Comparison of ENCODE assay signal across 15 cellular contexts in the genomic region with DNA sequence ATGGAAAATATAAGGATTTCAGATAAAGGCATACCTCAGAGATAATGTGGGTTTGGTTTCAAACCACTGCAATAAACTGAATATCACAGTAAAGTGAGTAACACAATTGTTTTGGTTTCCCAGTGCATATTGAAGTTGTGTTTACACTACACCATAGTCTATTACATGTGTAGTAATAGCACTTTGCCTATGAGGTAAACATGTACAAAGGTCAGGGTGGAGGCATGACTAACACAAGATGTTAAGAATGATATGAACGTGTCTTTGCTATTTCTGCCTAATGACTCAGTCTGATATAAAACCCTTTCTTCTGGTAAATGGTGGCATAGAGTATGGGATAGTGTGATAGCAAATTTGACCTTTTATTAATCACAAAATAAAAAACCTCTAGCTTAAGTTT.
A peak's percentile ranks its signal among the peaks of the same experiment; 100 is the strongest.
DNase-seq lines count a peak whose midpoint lies in the region; ATAC-seq, FAIRE-seq and TF ChIP-seq lines count a peak whose summit lies in the region.
"Had no signal": no experiment of that assay in that cellular context is flagged by ENCODE, and none has a peak within 500 bp of the region (broad histone marks: within the 10 kb centered on the region; RNA-seq: fewer than 3 reads in every experiment).

No MANE protein-coding gene starts in this region.

- no peak overlapping the region for H3K27ac Mint-ChIP-seq in astrocyte (ENCODE audit: unreplicated experiment)
- H3K27ac Mint-ChIP-seq: activated CD8-positive, alpha-beta memory T cell treated with anti-CD3 and anti-CD28 coated beads, Interleukin-2, amount 10 ng/mL, durations not matched to agents 7 days and 5 days had no signal

- no peak for ATAC-seq in GM21717 (IDR thresholded peaks at IDR 0.05; ENCODE audit: unreplicated experiment)
- ATAC-seq: activated CD8-positive, alpha-beta memory T cell treated with anti-CD3 and anti-CD28 coated beads, Interleukin-2, amount 10 ng/mL, durations not matched to agents 7 days and 5 days; left ventricle myocardium superior had no signal

- H3K27me3 Mint-ChIP-seq in astrocyte (ENCODE audit: low read depth, unreplicated experiment): no peaks in the 10 kb centered on the region
- H3K27me3 Mint-ChIP-seq: activated CD8-positive, alpha-beta memory T cell treated with anti-CD3 and anti-CD28 coated beads, Interleukin-2, amount 10 ng/mL, durations not matched to agents 7 days and 5 days had no signal

- H3K27me3 ChIP-seq in astrocyte (ENCODE audit: insufficient read depth, low read length): no peaks in the 10 kb centered on the region
- H3K27me3 ChIP-seq: esophagus muscularis mucosa had no signal

- no peak overlapping the region for H2AFZ ChIP-seq in astrocyte (ENCODE audit: low read depth, low read length)

- H3K4me1 Mint-ChIP-seq in astrocyte (ENCODE audit: low read depth, unreplicated experiment): peaks cover 4% of the 10 kb centered on the region
- H3K4me1 Mint-ChIP-seq: activated CD8-positive, alpha-beta memory T cell treated with anti-CD3 and anti-CD28 coated beads, Interleukin-2, amount 10 ng/mL, durations not matched to agents 7 days and 5 days; CD14-positive monocyte had no signal

- FAIRE-seq in astrocyte (lab: Jason Lieb, UNC): peak; percentile 91
- no peak for FAIRE-seq in GM19239 (lab: Jason Lieb, UNC)

- H3K27ac ChIP-seq in astrocyte (ENCODE audit: low read depth, low read length): peak overlapping the region; percentile 1
- H3K27ac ChIP-seq: esophagus muscularis mucosa had no signal

- peaks cover 4% of the 10 kb centered on the region for H3K9me3 Mint-ChIP-seq in astrocyte (ENCODE audit: unreplicated experiment)

- no peaks in the 10 kb centered on the region for H3K79me2 ChIP-seq in astrocyte (ENCODE audit: insufficient read depth, low read length)

- H3K4me2 ChIP-seq in astrocyte (ENCODE audit: low read length): peak overlapping the region; percentile 13

- no peaks in the 10 kb centered on the region for H4K20me1 ChIP-seq in astrocyte (ENCODE audit: insufficient read depth, low read length)

- no peak overlapping the region for H3K4me3 Mint-ChIP-seq in astrocyte (ENCODE audit: unreplicated experiment)
- H3K4me3 Mint-ChIP-seq: activated CD8-positive, alpha-beta memory T cell treated with anti-CD3 and anti-CD28 coated beads, Interleukin-2, amount 10 ng/mL, durations not matched to agents 7 days and 5 days; CD14-positive monocyte had no signal

- TF ChIP-seq CTCF in astrocyte (IDR thresholded peaks at IDR 0.05; ENCODE audit: insufficient read depth, low read depth, low read length): no peak

- H3K36me3 Mint-ChIP-seq in astrocyte (ENCODE audit: low read depth, unreplicated experiment): no peaks in the 10 kb centered on the region
- H3K36me3 Mint-ChIP-seq: activated CD8-positive, alpha-beta memory T cell treated with anti-CD3 and anti-CD28 coated beads, Interleukin-2, amount 10 ng/mL, durations not matched to agents 7 days and 5 days; CD14-positive monocyte had no signal

- no peak overlapping the region for H3K9ac ChIP-seq in astrocyte (ENCODE audit: low read length)

- H3K4me1 ChIP-seq in astrocyte (ENCODE audit: insufficient read depth, low read length): peaks cover 14% of the 10 kb centered on the region
- H3K4me1 ChIP-seq: esophagus muscularis mucosa had no signal

- H3K36me3 ChIP-seq in astrocyte (ENCODE audit: insufficient read depth, low read length): no peaks in the 10 kb centered on the region
- H3K36me3 ChIP-seq: esophagus muscularis mucosa had no signal

- peaks cover 3% of the 10 kb centered on the region for H3K9me3 ChIP-seq in astrocyte (ENCODE audit: insufficient read depth, low read depth, low read length)
- H3K9me3 ChIP-seq: esophagus muscularis mucosa had no signal

- DNase-seq in AG08396 (ENCODE audit: low spot score): peak; percentile 65
- DNase-seq in HS-27A (ENCODE audit: low read depth): peak; percentile 73
- DNase-seq in astrocyte (ENCODE audit: low read depth): peak; percentile 81
- peak; percentile 94 for DNase-seq in iris pigment epithelial cell (ENCODE audit: low read depth)
- DNase-seq in GOT3 (lab: John Stamatoyannopoulos, UW): no peak
- no peak for DNase-seq in GM19239 (ENCODE audit: insufficient read length, low spot score)
- no peak for DNase-seq in activated CD4-positive, alpha-beta T cell treated with anti-CD3 and anti-CD28 coated beads for 4 hours
- DNase-seq: activated CD8-positive, alpha-beta memory T cell treated with anti-CD3 and anti-CD28 coated beads, Interleukin-2, amount 10 ng/mL, durations not matched to agents 7 days and 5 days; left ventricle myocardium superior; nucleus accumbens; stimulated activated CD4-positive, alpha-beta T cell treated with anti-CD3 and anti-CD28 coated beads, Interleukin-1b, Interleukin-23, amount 100 ng/mL, for 48 hours; stimulated activated naive CD4-positive, alpha-beta T cell treated with Interleukin-2 at 50 U/mL for 16 hours had no signal

- H3K4me3 ChIP-seq in astrocyte (ENCODE audit: insufficient read depth, low read depth, low read length): no peak overlapping the region
- H3K4me3 ChIP-seq: esophagus muscularis mucosa had no signal

Comparison
In these comparisons a context has a peak if more than half of its experiments do, and no peak if none do; other contexts are left out.
1. DNase-seq: peak in AG08396 (single experiment), HS-27A (single experiment), astrocyte (single experiment) and iris pigment epithelial cell (single experiment); none in GOT3 (single experiment), GM19239 (single experiment) and activated CD4-positive, alpha-beta T cell treated with anti-CD3 and anti-CD28 coated beads for 4 hours (0 of 2).